In genomic region chr2:26150243-26150642, GRCh38 we compare ENCODE assay signal across 20 cellular contexts.
"Had no signal": no experiment of that assay in that cellular context is flagged by ENCODE, and none has a peak within 500 bp of the region (broad histone marks: within the 10 kb centered on the region; RNA-seq: fewer than 3 reads in every experiment).

No MANE protein-coding gene starts in this region.

- H3K9ac ChIP-seq: SK-N-SH had no signal

- H3K4me3 ChIP-seq: MG63 had no signal

- ATAC-seq: T-cell had no signal

- DNase-seq: Karpas-422, KG1, MG63, NCI-H1092, NCI-H1105 treated with DMSO at 0.1 percent for 48 hours, NCI-H1417 treated with DMSO at 0.1 percent for 48 hours, NCI-H1694 treated with DMSO at 0.1 percent for 48 hours, NCI-H1930, NCI-H2081, NCI-H2107, NCI-H2227 treated with DMSO at 0.1 percent for 48 hours, NCI-H524, NCI-H526 treated with DMSO at 0.1 percent for 48 hours, NCI-H774, RPMI8226, SHP77, SK-N-SH, SW 1271, T-cell had no signal

- H3K9me3 Mint-ChIP-seq: T-cell had no signal

- H3K4me3 Mint-ChIP-seq: IgD-negative memory B cell, T-cell had no signal

- H3K4me2 ChIP-seq: SK-N-SH had no signal

- H3K27ac Mint-ChIP-seq: IgD-negative memory B cell, T-cell had no signal

- H3K27me3 ChIP-seq: MG63 had no signal

- H3K36me3 ChIP-seq: MG63 had no signal

- H3K9me3 ChIP-seq: MG63, SK-N-SH had no signal
